In genomic region chr5:42908509-42909488, GRCh38 we compare ENCODE assay signal across 8 cellular contexts.
DNase-seq lines count a peak whose midpoint lies in the region; TF ChIP-seq lines count a peak whose summit lies in the region.

No MANE protein-coding gene starts in this region.

- no peaks in the 10 kb centered on the region for H3F3A ChIP-seq in MM.1S (ENCODE audit: insufficient read depth, low read length)

- CTCF ChIA-PET in HEK293 (lab: Yijun Ruan, JAX): interaction anchor here (0.5 to 5.2 kb wide), 46 partner anchors 8 to 942 kb away, joined by 3 to 46 read pairs (median 4); partner anchors contain the start of gene NIM1K

- H3K36me3 ChIP-seq in HEK293 (ENCODE audit: control insufficient read depth in 2 of 2, insufficient read depth in 1 of 2, low read length in 2 of 2) (no peaks in the 10 kb centered on the region), MM.1S (replicated peaks; ENCODE audit: insufficient read depth, low read length) (no peaks in the 10 kb centered on the region), neutrophil (no peaks in the 10 kb centered on the region), subcutaneous abdominal adipose tissue (ENCODE audit: control insufficient read depth in 5 of 5, insufficient read depth in 5 of 5, low read length in 5 of 5) (no peaks in the 10 kb centered on the region)

- TF ChIP-seq CTCF in HEK293 (tag by site-specific recombination; IDR thresholded peaks at IDR 0.05) (peak; percentile 87), MM.1S (IDR thresholded peaks at IDR 0.05; ENCODE audit: low read length) (peak; percentile 78), neutrophil (IDR thresholded peaks at IDR 0.05) (peak; percentile 85)

- H3K9me2 ChIP-seq in MM.1S (replicated peaks; ENCODE audit: insufficient read depth, low read length): no peaks in the 10 kb centered on the region

- no peaks in the 10 kb centered on the region for H3K79me2 ChIP-seq in MM.1S (ENCODE audit: low read length)

- no peaks in the 10 kb centered on the region for H3K27me3 ChIP-seq in MM.1S (replicated peaks; ENCODE audit: insufficient read depth, low read length)
- peaks cover 24% of the 10 kb centered on the region for H3K27me3 ChIP-seq in neutrophil
- no peaks in the 10 kb centered on the region for H3K27me3 ChIP-seq in subcutaneous abdominal adipose tissue (ENCODE audit: control insufficient read depth in 5 of 5, insufficient read depth in 4 of 5, low read length in 5 of 5)

- H3K9me3 ChIP-seq in HEK293 (ENCODE audit: control insufficient read depth, insufficient read depth, low read depth, low read length): no peaks in the 10 kb centered on the region
- H3K9me3 ChIP-seq in MM.1S (replicated peaks; ENCODE audit: insufficient read depth, low read length): no peaks in the 10 kb centered on the region
- no peaks in the 10 kb centered on the region for H3K9me3 ChIP-seq in neutrophil
- H3K9me3 ChIP-seq in subcutaneous abdominal adipose tissue (ENCODE audit: control insufficient read depth in 5 of 5, low read length in 5 of 5): no peaks in the 10 kb centered on the region

- POLR2A ChIA-PET in HEK293 (lab: Yijun Ruan, JAX): interaction anchor here (0.6 to 1.6 kb wide), 11 partner anchors 41 to 404 kb away, joined by 3 to 8 read pairs (median 4); partner anchors contain the start of gene HMGCS1

- H3K9ac ChIP-seq in MM.1S (ENCODE audit: low read length): peak overlapping the region; percentile 38; the same call in 1 of the 2 replicates
- peak overlapping the region in 4 of 5 donors; percentile 11 to 72 (median 64) for H3K9ac ChIP-seq in subcutaneous abdominal adipose tissue (ENCODE audit: low read length in 5 of 5)

- H3K4me1 ChIP-seq in HEK293 (ENCODE audit: control insufficient read depth, insufficient read depth, low read length): no peaks in the 10 kb centered on the region
- H3K4me1 ChIP-seq in MM.1S (ENCODE audit: low read length): peaks cover 4% of the 10 kb centered on the region; the same call in 1 of the 2 replicates
- peaks cover 9 to 12% of the 10 kb centered on the region in 2 experiments for H3K4me1 ChIP-seq in neutrophil (ENCODE audit: control insufficient read depth in 1 of 2, insufficient read depth in 1 of 2, low read depth in 1 of 2, low read length in 1 of 2)
- H3K4me1 ChIP-seq in subcutaneous abdominal adipose tissue (ENCODE audit: control insufficient read depth in 5 of 5, insufficient read depth in 5 of 5, low read length in 5 of 5): peaks cover 3 to 11% (median 6%) of the 10 kb centered on the region in 5 donors

- H3K4me2 ChIP-seq in MM.1S (ENCODE audit: low read depth, low read length): peak overlapping the region; percentile 90

- peak overlapping the region; percentile 40 for H3K4me3 ChIP-seq in HEK293 (ENCODE audit: low read depth, low read length)
- peak overlapping the region; percentile 77 for H3K4me3 ChIP-seq in MM.1S (ENCODE audit: low read length)
- H3K4me3 ChIP-seq in neutrophil (ENCODE audit: low read depth in 1 of 2, low read length in 1 of 2): peak overlapping the region; percentile 57 to 61
- peak overlapping the region; percentile 71 to 91 (median 79) for H3K4me3 ChIP-seq in subcutaneous abdominal adipose tissue (ENCODE audit: low read depth in 1 of 5, low read length in 5 of 5)

- no peaks in the 10 kb centered on the region for H4K20me1 ChIP-seq in MM.1S (ENCODE audit: insufficient read depth, low read length)

- peak; percentile 75 for DNase-seq in GDM1 (lab: John Stamatoyannopoulos, UW)
- peak; percentile 92 for DNase-seq in MM.1S
- DNase-seq in SIG-M5 treated with dmso at 0.1 percent for 504 hours (lab: John Stamatoyannopoulos, UW; ENCODE audit: unreplicated experiment): peak; percentile 91
- peak; percentile 67 to 81 (median 74) for DNase-seq in activated naive CD4-positive, alpha-beta T cell (lab: John Stamatoyannopoulos, UW)
- peak; percentile 85 for DNase-seq in germinal center (ENCODE audit: low spot score)

- H3K27ac ChIP-seq in HEK293 (ENCODE audit: extremely low read depth, low read depth, low read length): no peak overlapping the region
- H3K27ac ChIP-seq in MM.1S (ENCODE audit: low read length): no peak overlapping the region
- peak overlapping the region; percentile 23 for H3K27ac ChIP-seq in neutrophil
- no peak overlapping the region for H3K27ac ChIP-seq in subcutaneous abdominal adipose tissue (ENCODE audit: low read depth, low read length)

- peak overlapping the region; percentile 98 for H2AFZ ChIP-seq in MM.1S (ENCODE audit: low read length)

TF ChIP-seq in HEK293, 187 proteins besides CTCF, POLR2A, EP300 and RAD21 (continues in another document):
- no peak for TF ChIP-seq TCF7L2 (IDR thresholded peaks at IDR 0.05; ENCODE audit: borderline replicate concordance, low read depth, low read length)
- 0 out of 2 replicates have a peak, but pooled peaks have one; percentile 44 for TF ChIP-seq PBX3 (CRISPR knock-in tag; IDR thresholded peaks at IDR 0.05)
- no peak for TF ChIP-seq ZNF549 (tag by site-specific recombination; IDR thresholded peaks at IDR 0.05)
- no peak for TF ChIP-seq ZNF473 (tag by site-specific recombination; IDR thresholded peaks at IDR 0.05)
- no peak for TF ChIP-seq GLIS2 (tag by site-specific recombination; IDR thresholded peaks at IDR 0.05)
- TF ChIP-seq ZNF501 (tag by site-specific recombination; IDR thresholded peaks at IDR 0.05): 0 out of 2 replicates have a peak, but pooled peaks have one; percentile 24
- TF ChIP-seq, protein P1, sequence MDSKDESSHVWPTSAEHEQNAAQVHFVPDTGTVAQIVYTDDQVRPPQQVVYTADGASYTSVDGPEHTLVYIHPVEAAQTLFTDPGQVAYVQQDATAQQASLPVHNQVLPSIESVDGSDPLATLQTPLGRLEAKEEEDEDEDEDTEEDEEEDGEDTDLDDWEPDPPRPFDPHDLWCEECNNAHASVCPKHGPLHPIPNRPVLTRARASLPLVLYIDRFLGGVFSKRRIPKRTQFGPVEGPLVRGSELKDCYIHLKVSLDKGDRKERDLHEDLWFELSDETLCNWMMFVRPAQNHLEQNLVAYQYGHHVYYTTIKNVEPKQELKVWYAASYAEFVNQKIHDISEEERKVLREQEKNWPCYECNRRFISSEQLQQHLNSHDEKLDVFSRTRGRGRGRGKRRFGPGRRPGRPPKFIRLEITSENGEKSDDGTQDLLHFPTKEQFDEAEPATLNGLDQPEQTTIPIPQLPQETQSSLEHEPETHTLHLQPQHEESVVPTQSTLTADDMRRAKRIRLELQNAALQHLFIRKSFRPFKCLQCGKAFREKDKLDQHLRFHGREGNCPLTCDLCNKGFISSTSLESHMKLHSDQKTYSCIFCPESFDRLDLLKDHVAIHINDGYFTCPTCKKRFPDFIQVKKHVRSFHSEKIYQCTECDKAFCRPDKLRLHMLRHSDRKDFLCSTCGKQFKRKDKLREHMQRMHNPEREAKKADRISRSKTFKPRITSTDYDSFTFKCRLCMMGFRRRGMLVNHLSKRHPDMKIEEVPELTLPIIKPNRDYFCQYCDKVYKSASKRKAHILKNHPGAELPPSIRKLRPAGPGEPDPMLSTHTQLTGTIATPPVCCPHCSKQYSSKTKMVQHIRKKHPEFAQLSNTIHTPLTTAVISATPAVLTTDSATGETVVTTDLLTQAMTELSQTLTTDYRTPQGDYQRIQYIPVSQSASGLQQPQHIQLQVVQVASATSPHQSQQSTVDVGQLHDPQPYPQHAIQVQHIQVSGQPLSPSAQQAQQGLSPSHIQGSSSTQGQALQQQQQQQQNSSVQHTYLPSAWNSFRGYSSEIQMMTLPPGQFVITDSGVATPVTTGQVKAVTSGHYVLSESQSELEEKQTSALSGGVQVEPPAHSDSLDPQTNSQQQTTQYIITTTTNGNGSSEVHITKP (tag by site-specific recombination; IDR thresholded peaks at IDR 0.05): peak; percentile 74
- TF ChIP-seq GLIS1 (tag by site-specific recombination; IDR thresholded peaks at IDR 0.05): 0 out of 2 replicates have a peak, but pooled peaks have one; percentile 26
- TF ChIP-seq YY1 (tag by site-specific recombination; IDR thresholded peaks at IDR 0.05): no peak
- peak; percentile 50; the same call in 1 of the 2 replicates for TF ChIP-seq ZBTB17 (tag by site-specific recombination; IDR thresholded peaks at IDR 0.05)
- no peak for TF ChIP-seq ZNF221 (tag by site-specific recombination; IDR thresholded peaks at IDR 0.05; ENCODE audit: borderline replicate concordance)
